Comparison of ENCODE assay signal across 24 cellular contexts in the genomic region with DNA sequence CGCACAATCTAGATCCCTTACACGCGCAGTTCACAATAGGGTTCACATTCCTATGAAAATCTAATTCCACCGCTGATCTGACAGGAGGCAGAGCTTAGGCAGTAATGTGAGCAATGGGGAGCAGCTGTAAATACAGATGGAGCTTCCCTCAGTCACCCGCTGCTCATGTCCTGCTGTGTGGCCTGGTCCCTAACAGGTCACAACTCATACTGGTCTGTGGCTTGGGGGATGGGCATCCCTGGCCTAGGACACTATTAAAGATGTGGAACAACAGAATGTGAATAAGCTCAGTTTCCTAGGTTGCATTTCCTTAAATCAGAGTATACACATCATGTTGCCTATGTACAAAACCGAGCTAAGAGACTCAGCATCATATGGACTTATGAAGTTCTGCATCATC. TPM values are rescaled to one million over a fixed set of nuclear protein-coding genes. Genes with fewer than 3 reads are reported as not detected.
"Had no signal": no experiment of that assay in that cellular context is flagged by ENCODE, and none has a peak within 500 bp of the region (broad histone marks: within the 10 kb centered on the region; RNA-seq: fewer than 3 reads in every experiment).

No MANE protein-coding gene starts in this region.

- H3K9me3 ChIP-seq: ascending aorta, body of pancreas, Peyer's patch, SJSA1 had no signal

- H3K4me1 ChIP-seq: ascending aorta, body of pancreas, Peyer's patch, SJSA1 had no signal

- H3K27me3 ChIP-seq: ascending aorta, body of pancreas, Peyer's patch, SJSA1 had no signal

- H3K27ac Mint-ChIP-seq: activated B cell treated with CpG ODN at 0.5 μM for 24 hours; activated CD4-positive, alpha-beta memory T cell treated with anti-CD3 and anti-CD28 coated beads, Interleukin-2, amount 10 ng/mL, durations not matched to agents 7 days and 5 days; activated naive CD8-positive, alpha-beta T cell treated with anti-CD3 and anti-CD28 coated beads, Interleukin-2, amount 50 U/mL, for 24 hours; activated T-cell treated with anti-CD3 and anti-CD28 coated beads, Interleukin-2, amount 50 U/mL, for 72 hours; activated T-helper 2 cell treated with anti-CD3 and anti-CD28 coated beads, Interferon-gamma antibody, Interleukin-2, Interleukin-4, amounts not matched to agents 10 μg/mL and 5 μg/mL and 100 μg/mL, durations not matched to agents 14 hours and 24 hours and 36 hours had no signal

- H3K9me3 Mint-ChIP-seq: activated B cell treated with CpG ODN at 0.5 μM for 24 hours; activated CD4-positive, alpha-beta memory T cell treated with anti-CD3 and anti-CD28 coated beads, Interleukin-2, amount 10 ng/mL, durations not matched to agents 7 days and 5 days; activated naive CD8-positive, alpha-beta T cell treated with anti-CD3 and anti-CD28 coated beads, Interleukin-2, amount 50 U/mL, for 24 hours; activated T-cell treated with anti-CD3 and anti-CD28 coated beads, Interleukin-2, amount 50 U/mL, for 72 hours; activated T-helper 2 cell treated with anti-CD3 and anti-CD28 coated beads, Interferon-gamma antibody, Interleukin-2, Interleukin-4, amounts not matched to agents 10 μg/mL and 5 μg/mL and 100 μg/mL, durations not matched to agents 14 hours and 24 hours and 36 hours had no signal

- H3K27ac ChIP-seq: ascending aorta, body of pancreas, Peyer's patch, RWPE1, SJSA1 had no signal

- H3K36me3 ChIP-seq: ascending aorta had no signal

- H3K4me1 Mint-ChIP-seq: activated B cell treated with CpG ODN at 0.5 μM for 24 hours had no signal

- FAIRE-seq: bronchial epithelial cell had no signal

- H3K4me3 Mint-ChIP-seq: activated B cell treated with CpG ODN at 0.5 μM for 24 hours; activated CD4-positive, alpha-beta memory T cell treated with anti-CD3 and anti-CD28 coated beads, Interleukin-2, amount 10 ng/mL, durations not matched to agents 7 days and 5 days; activated naive CD8-positive, alpha-beta T cell treated with anti-CD3 and anti-CD28 coated beads, Interleukin-2, amount 50 U/mL, for 24 hours; activated T-cell treated with anti-CD3 and anti-CD28 coated beads, Interleukin-2, amount 50 U/mL, for 72 hours had no signal

- DNase-seq: activated B cell treated with CpG ODN at 0.5 μM for 24 hours; activated CD4-positive, alpha-beta memory T cell treated with anti-CD3 and anti-CD28 coated beads, Interleukin-2, amount 10 ng/mL, durations not matched to agents 7 days and 5 days; activated CD4-positive, alpha-beta T cell treated with anti-CD3 and anti-CD28 coated beads, Interleukin-2, amount 50 U/mL, for 1 hour; activated CD8-positive, alpha-beta memory T cell treated with anti-CD3 and anti-CD28 coated beads, Interleukin-2, amount 50 U/mL, for 4 hours; activated naive CD4-positive, alpha-beta T cell treated with anti-CD3 and anti-CD28 coated beads, Interleukin-2, amount 50 U/mL, for 16 hours; activated naive CD8-positive, alpha-beta T cell treated with anti-CD3 and anti-CD28 coated beads, Interleukin-2, amount 50 U/mL, for 24 hours; activated T-cell treated with anti-CD3 and anti-CD28 coated beads, Interleukin-2, amount 50 U/mL, for 72 hours; amniotic stem cell; body of pancreas; central memory CD4-positive, alpha-beta T cell; NCI-H1105 treated with DMSO at 0.1 percent for 48 hours; NCI-H146; NCI-H187 treated with DMSO at 0.1 percent for 48 hours; NCI-H2081 treated with DMSO at 0.1 percent for 48 hours; NCI-H446; Peyer's patch; Right ventricle myocardium superior; SW 1271 had no signal

- H3K4me3 ChIP-seq: ascending aorta, body of pancreas, Peyer's patch, SJSA1 had no signal

- ATAC-seq: activated naive CD8-positive, alpha-beta T cell treated with anti-CD3 and anti-CD28 coated beads, Interleukin-2, amount 50 U/mL, for 24 hours; activated T-cell treated with anti-CD3 and anti-CD28 coated beads, Interleukin-2, amount 50 U/mL, for 72 hours; body of pancreas; SK-N-SH treated with all-trans-retinoic acid at 6 μM for 48 hours had no signal

- H3K27me3 Mint-ChIP-seq: activated B cell treated with CpG ODN at 0.5 μM for 24 hours; activated CD4-positive, alpha-beta memory T cell treated with anti-CD3 and anti-CD28 coated beads, Interleukin-2, amount 10 ng/mL, durations not matched to agents 7 days and 5 days; activated naive CD8-positive, alpha-beta T cell treated with anti-CD3 and anti-CD28 coated beads, Interleukin-2, amount 50 U/mL, for 24 hours had no signal

RNA-seq across cellular contexts. Expression of gene IFI44L, which starts 45.6 kb away (rescaled TPM):
- total RNA-seq: bronchial epithelial cell had no signal
